ENCODE assay signal across 34 cellular contexts in genomic region chr7:108596560-108596959, GRCh38. TPM values are rescaled to one million over a fixed set of nuclear protein-coding genes. Genes with fewer than 3 reads are reported as not detected.
DNase-seq lines count a peak whose midpoint lies in the region; ATAC-seq, FAIRE-seq and TF ChIP-seq lines count a peak whose summit lies in the region.
"Had no signal": no experiment of that assay in that cellular context is flagged by ENCODE, and none has a peak within 500 bp of the region (broad histone marks: within the 10 kb centered on the region; RNA-seq: fewer than 3 reads in every experiment).

No MANE protein-coding gene starts in this region.

- H3K27me3 Mint-ChIP-seq in naive thymus-derived CD4-positive, alpha-beta T cell: peaks cover 0 to 30% (median 13%) of the 10 kb centered on the region in 5 donors
- H3K27me3 Mint-ChIP-seq in endothelial cell (ENCODE audit: unreplicated experiment): no peaks in the 10 kb centered on the region

- H3K27ac Mint-ChIP-seq in naive thymus-derived CD4-positive, alpha-beta T cell: no peak overlapping the region
- no peak overlapping the region for H3K27ac Mint-ChIP-seq in endothelial cell (ENCODE audit: unreplicated experiment)
- H3K27ac Mint-ChIP-seq: activated CD4-positive, alpha-beta memory T cell treated with anti-CD3 and anti-CD28 coated beads for 36 hours; activated naive CD4-positive, alpha-beta T cell treated with anti-CD3 and anti-CD28 coated beads, Interleukin-2, amount 10 ng/mL, durations not matched to agents 7 days and 5 days; progenitor cell of endocrine pancreas had no signal

- peaks cover 0 to 2% (median 0%) of the 10 kb centered on the region in 7 donors for H3K4me1 Mint-ChIP-seq in naive thymus-derived CD4-positive, alpha-beta T cell
- H3K4me1 Mint-ChIP-seq in endothelial cell (ENCODE audit: unreplicated experiment): no peaks in the 10 kb centered on the region
- H3K4me1 Mint-ChIP-seq: activated naive CD4-positive, alpha-beta T cell treated with anti-CD3 and anti-CD28 coated beads, Interleukin-2, amount 10 ng/mL, durations not matched to agents 7 days and 5 days had no signal

- no peak for TF ChIP-seq CTCF in endothelial cell (IDR thresholded peaks at IDR 0.05; ENCODE audit: unreplicated experiment)

- no peak overlapping the region for H3K4me3 ChIP-seq in naive thymus-derived CD4-positive, alpha-beta T cell (ENCODE audit: low read length)
- H3K4me3 ChIP-seq: adrenal gland, BLaER1, HAP-1, heart right ventricle, stomach, thyroid gland had no signal

- peaks cover 0 to 3% (median 0%) of the 10 kb centered on the region in 5 donors for H3K36me3 Mint-ChIP-seq in naive thymus-derived CD4-positive, alpha-beta T cell
- H3K36me3 Mint-ChIP-seq in endothelial cell (ENCODE audit: low read depth, unreplicated experiment): no peaks in the 10 kb centered on the region
- H3K36me3 Mint-ChIP-seq: activated CD4-positive, alpha-beta memory T cell treated with anti-CD3 and anti-CD28 coated beads for 36 hours; activated naive CD4-positive, alpha-beta T cell treated with anti-CD3 and anti-CD28 coated beads, Interleukin-2, amount 10 ng/mL, durations not matched to agents 7 days and 5 days had no signal

- DNase-seq in HCEC 1CT (peak; percentile 9), endothelial cell (ENCODE audit: low spot score) (no peak), GM19239 (ENCODE audit: insufficient read length, low spot score) (no peak)
- DNase-seq in naive thymus-derived CD4-positive, alpha-beta T cell: no peak
- no peak for DNase-seq in activated T-cell treated with anti-CD3 and anti-CD28 coated beads, Interleukin-2, amount 50 U/mL, for 48 hours
- DNase-seq: activated CD4-positive, alpha-beta memory T cell treated with anti-CD3 and anti-CD28 coated beads for 36 hours; activated CD4-positive, CD25-positive, alpha-beta regulatory T cell; activated CD8-positive, alpha-beta memory T cell treated with anti-CD3 and anti-CD28 coated beads, Interleukin-2, amount 50 U/mL, for 4 hours; activated naive CD4-positive, alpha-beta T cell treated with anti-CD3 and anti-CD28 coated beads, Interleukin-2, amount 10 ng/mL, durations not matched to agents 7 days and 5 days; adrenal gland; foreskin melanocyte; heart right ventricle; Kasumi-1; kidney; left ventricle myocardium superior; mesendoderm; MV-4-11; NCI-H1436 treated with DMSO at 0.1 percent for 48 hours; NCI-H2081 treated with DMSO at 0.1 percent for 48 hours; NCI-H345; nucleus accumbens; SK-N-SH; stimulated activated CD4-positive, alpha-beta T cell treated with anti-CD3 and anti-CD28 coated beads, Interleukin-4, amount 100 ng/mL, for 1 hour; stomach; thyroid gland had no signal

- no peaks in the 10 kb centered on the region for H3K27me3 ChIP-seq in naive thymus-derived CD4-positive, alpha-beta T cell (ENCODE audit: control insufficient read depth in 2 of 2, insufficient read depth in 2 of 2, low read length in 2 of 2)
- H3K27me3 ChIP-seq: BLaER1, stomach, thyroid gland had no signal

- H3K4me1 ChIP-seq in naive thymus-derived CD4-positive, alpha-beta T cell (ENCODE audit: control insufficient read depth in 2 of 2, insufficient read depth in 2 of 2, low read length in 2 of 2): no peaks in the 10 kb centered on the region
- H3K4me1 ChIP-seq: adrenal gland, BLaER1, HAP-1, heart right ventricle, stomach, thyroid gland had no signal

- ATAC-seq in GM18873 (IDR thresholded peaks at IDR 0.05; ENCODE audit: low FRiP score, unreplicated experiment) (peak; percentile 60), HG03354 (IDR thresholded peaks at IDR 0.05; ENCODE audit: poor library complexity, severe bottlenecking, unreplicated experiment) (peak; percentile 77)
- peak; percentile 71 for ATAC-seq in naive thymus-derived CD4-positive, alpha-beta T cell
- ATAC-seq: heart right ventricle, left ventricle myocardium superior, Right ventricle myocardium inferior, sciatic nerve had no signal

- H3K9me3 ChIP-seq in naive thymus-derived CD4-positive, alpha-beta T cell (ENCODE audit: control insufficient read depth in 2 of 3, low read length in 3 of 3): no peaks in the 10 kb centered on the region
- H3K9me3 ChIP-seq: adrenal gland, BLaER1, HAP-1, heart right ventricle, SK-N-SH, stomach, thyroid gland had no signal

- H3K27ac ChIP-seq in naive thymus-derived CD4-positive, alpha-beta T cell (ENCODE audit: low read depth, low read length): no peak overlapping the region
- H3K27ac ChIP-seq: adrenal gland, BLaER1, heart right ventricle, stomach, thyroid gland had no signal

- H3K4me3 Mint-ChIP-seq in naive thymus-derived CD4-positive, alpha-beta T cell: no peak overlapping the region
- no peak overlapping the region for H3K4me3 Mint-ChIP-seq in endothelial cell (ENCODE audit: unreplicated experiment)
- H3K4me3 Mint-ChIP-seq: activated CD4-positive, alpha-beta memory T cell treated with anti-CD3 and anti-CD28 coated beads for 36 hours; activated naive CD4-positive, alpha-beta T cell treated with anti-CD3 and anti-CD28 coated beads, Interleukin-2, amount 10 ng/mL, durations not matched to agents 7 days and 5 days had no signal

- H3K36me3 ChIP-seq in naive thymus-derived CD4-positive, alpha-beta T cell (ENCODE audit: control insufficient read depth in 2 of 3, insufficient read depth in 3 of 3, low read length in 3 of 3): no peaks in the 10 kb centered on the region
- H3K36me3 ChIP-seq: adrenal gland, BLaER1, HAP-1, heart right ventricle, stomach, thyroid gland had no signal

- no peak for FAIRE-seq in GM19239 (lab: Jason Lieb, UNC)
- FAIRE-seq: endometrium, GM12891, kidney had no signal

- CTCF ChIA-PET in naive thymus-derived CD4-positive, alpha-beta T cell (lab: Charles Lee): no interaction called here

- no peaks in the 10 kb centered on the region for H3K9me3 Mint-ChIP-seq in naive thymus-derived CD4-positive, alpha-beta T cell
- no peaks in the 10 kb centered on the region for H3K9me3 Mint-ChIP-seq in endothelial cell (ENCODE audit: unreplicated experiment)
- H3K9me3 Mint-ChIP-seq: activated CD4-positive, alpha-beta memory T cell treated with anti-CD3 and anti-CD28 coated beads for 36 hours; activated naive CD4-positive, alpha-beta T cell treated with anti-CD3 and anti-CD28 coated beads, Interleukin-2, amount 10 ng/mL, durations not matched to agents 7 days and 5 days had no signal

- intact Hi-C loops in naive thymus-derived CD4-positive, alpha-beta T cell (cut with micrococcal nuclease): no loop called here

- POLR2A ChIA-PET in naive thymus-derived CD4-positive, alpha-beta T cell (lab: Charles Lee): no interaction called here

RNA-seq across cellular contexts. Expression of gene DNAJB9, which starts 26.9 kb away (rescaled TPM):
- total RNA-seq in naive thymus-derived CD4-positive, alpha-beta T cell: 10 to 100 TPM; 22.7 to 50.0 (median 29.3) TPM
- polyA plus RNA-seq in naive thymus-derived CD4-positive, alpha-beta T cell: 10 to 100 TPM; 16.8 to 37.3 TPM
- total RNA-seq in endothelial cell (ENCODE audit: unreplicated experiment): 18.6 TPM

RNA-seq across cellular contexts. Expression of gene THAP5, which starts 27.1 kb away (rescaled TPM):
- total RNA-seq in naive thymus-derived CD4-positive, alpha-beta T cell: 10 to 100 TPM; 21.0 to 54.7 (median 30.8) TPM
- 10 to 100 TPM; 23.1 to 28.7 TPM for polyA plus RNA-seq in naive thymus-derived CD4-positive, alpha-beta T cell
- total RNA-seq in endothelial cell (ENCODE audit: unreplicated experiment): 16.4 TPM
